3 cellular contexts compared by ENCODE assay signal in genomic region chr3:141603473-141604035, GRCh38.
A peak's percentile ranks its signal among the peaks of the same experiment; 100 is the strongest.
TF ChIP-seq lines count a peak whose summit lies in the region.

No MANE protein-coding gene starts in this region.

TF ChIP-seq in HEK293, 187 proteins besides CTCF, POLR2A, EP300 and RAD21:
- peak; percentile 49; the same call in 1 of the 2 replicates for TF ChIP-seq WT1 (tag by site-specific recombination; IDR thresholded peaks at IDR 0.05)
- TF ChIP-seq OSR2 (tag by site-specific recombination; IDR thresholded peaks at IDR 0.05), result no peak
TF ChIP-seq in HEK293: peak in this region for 1.

TF ChIP-seq in H1, 55 proteins besides CTCF, POLR2A, EP300 and RAD21:
- no peak for TF ChIP-seq SIN3A (conservative IDR thresholded peaks at IDR 0.05 in 1 of 2, IDR thresholded peaks at IDR 0.05 in 1 of 2; ENCODE audit: low read depth in 1 of 2, low read length in 2 of 2)
- TF ChIP-seq CBX5 (IDR thresholded peaks at IDR 0.05; ENCODE audit: low read depth, low read length), result no peak
- TF ChIP-seq CEBPB (IDR thresholded peaks at IDR 0.05; ENCODE audit: low read depth, low read length), result peak; percentile 95
- TF ChIP-seq, protein P1, sequence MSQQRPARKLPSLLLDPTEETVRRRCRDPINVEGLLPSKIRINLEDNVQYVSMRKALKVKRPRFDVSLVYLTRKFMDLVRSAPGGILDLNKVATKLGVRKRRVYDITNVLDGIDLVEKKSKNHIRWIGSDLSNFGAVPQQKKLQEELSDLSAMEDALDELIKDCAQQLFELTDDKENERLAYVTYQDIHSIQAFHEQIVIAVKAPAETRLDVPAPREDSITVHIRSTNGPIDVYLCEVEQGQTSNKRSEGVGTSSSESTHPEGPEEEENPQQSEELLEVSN (IDR thresholded peaks at IDR 0.05), result no peak

TF ChIP-seq in GM23338, 12 proteins besides CTCF, POLR2A, EP300 and RAD21:
- TF ChIP-seq ZNF331 (CRISPR knock-in tag; IDR thresholded peaks at IDR 0.05; ENCODE audit: low read depth) (no peak), STAT1 (IDR thresholded peaks at IDR 0.05; ENCODE audit: unreplicated experiment) (no peak), EZH2phosphoT487 (IDR thresholded peaks at IDR 0.05; ENCODE audit: unreplicated experiment) (no peak), ZNF114 (CRISPR knock-in tag; IDR thresholded peaks at IDR 0.05) (no peak), CREB1 (CRISPR knock-in tag; IDR thresholded peaks at IDR 0.05; ENCODE audit: low read depth) (no peak), POLR2AphosphoS5 (IDR thresholded peaks at IDR 0.05; ENCODE audit: low read depth) (no peak), JUNB (IDR thresholded peaks at IDR 0.05; ENCODE audit: unreplicated experiment) (no peak), EZH2 (IDR thresholded peaks at IDR 0.05; ENCODE audit: low read depth, unreplicated experiment) (no peak), NANOG (IDR thresholded peaks at IDR 0.05; ENCODE audit: borderline replicate concordance) (no peak), ETS1 (IDR thresholded peaks at IDR 0.05) (no peak)
- TF ChIP-seq, protein P2, sequence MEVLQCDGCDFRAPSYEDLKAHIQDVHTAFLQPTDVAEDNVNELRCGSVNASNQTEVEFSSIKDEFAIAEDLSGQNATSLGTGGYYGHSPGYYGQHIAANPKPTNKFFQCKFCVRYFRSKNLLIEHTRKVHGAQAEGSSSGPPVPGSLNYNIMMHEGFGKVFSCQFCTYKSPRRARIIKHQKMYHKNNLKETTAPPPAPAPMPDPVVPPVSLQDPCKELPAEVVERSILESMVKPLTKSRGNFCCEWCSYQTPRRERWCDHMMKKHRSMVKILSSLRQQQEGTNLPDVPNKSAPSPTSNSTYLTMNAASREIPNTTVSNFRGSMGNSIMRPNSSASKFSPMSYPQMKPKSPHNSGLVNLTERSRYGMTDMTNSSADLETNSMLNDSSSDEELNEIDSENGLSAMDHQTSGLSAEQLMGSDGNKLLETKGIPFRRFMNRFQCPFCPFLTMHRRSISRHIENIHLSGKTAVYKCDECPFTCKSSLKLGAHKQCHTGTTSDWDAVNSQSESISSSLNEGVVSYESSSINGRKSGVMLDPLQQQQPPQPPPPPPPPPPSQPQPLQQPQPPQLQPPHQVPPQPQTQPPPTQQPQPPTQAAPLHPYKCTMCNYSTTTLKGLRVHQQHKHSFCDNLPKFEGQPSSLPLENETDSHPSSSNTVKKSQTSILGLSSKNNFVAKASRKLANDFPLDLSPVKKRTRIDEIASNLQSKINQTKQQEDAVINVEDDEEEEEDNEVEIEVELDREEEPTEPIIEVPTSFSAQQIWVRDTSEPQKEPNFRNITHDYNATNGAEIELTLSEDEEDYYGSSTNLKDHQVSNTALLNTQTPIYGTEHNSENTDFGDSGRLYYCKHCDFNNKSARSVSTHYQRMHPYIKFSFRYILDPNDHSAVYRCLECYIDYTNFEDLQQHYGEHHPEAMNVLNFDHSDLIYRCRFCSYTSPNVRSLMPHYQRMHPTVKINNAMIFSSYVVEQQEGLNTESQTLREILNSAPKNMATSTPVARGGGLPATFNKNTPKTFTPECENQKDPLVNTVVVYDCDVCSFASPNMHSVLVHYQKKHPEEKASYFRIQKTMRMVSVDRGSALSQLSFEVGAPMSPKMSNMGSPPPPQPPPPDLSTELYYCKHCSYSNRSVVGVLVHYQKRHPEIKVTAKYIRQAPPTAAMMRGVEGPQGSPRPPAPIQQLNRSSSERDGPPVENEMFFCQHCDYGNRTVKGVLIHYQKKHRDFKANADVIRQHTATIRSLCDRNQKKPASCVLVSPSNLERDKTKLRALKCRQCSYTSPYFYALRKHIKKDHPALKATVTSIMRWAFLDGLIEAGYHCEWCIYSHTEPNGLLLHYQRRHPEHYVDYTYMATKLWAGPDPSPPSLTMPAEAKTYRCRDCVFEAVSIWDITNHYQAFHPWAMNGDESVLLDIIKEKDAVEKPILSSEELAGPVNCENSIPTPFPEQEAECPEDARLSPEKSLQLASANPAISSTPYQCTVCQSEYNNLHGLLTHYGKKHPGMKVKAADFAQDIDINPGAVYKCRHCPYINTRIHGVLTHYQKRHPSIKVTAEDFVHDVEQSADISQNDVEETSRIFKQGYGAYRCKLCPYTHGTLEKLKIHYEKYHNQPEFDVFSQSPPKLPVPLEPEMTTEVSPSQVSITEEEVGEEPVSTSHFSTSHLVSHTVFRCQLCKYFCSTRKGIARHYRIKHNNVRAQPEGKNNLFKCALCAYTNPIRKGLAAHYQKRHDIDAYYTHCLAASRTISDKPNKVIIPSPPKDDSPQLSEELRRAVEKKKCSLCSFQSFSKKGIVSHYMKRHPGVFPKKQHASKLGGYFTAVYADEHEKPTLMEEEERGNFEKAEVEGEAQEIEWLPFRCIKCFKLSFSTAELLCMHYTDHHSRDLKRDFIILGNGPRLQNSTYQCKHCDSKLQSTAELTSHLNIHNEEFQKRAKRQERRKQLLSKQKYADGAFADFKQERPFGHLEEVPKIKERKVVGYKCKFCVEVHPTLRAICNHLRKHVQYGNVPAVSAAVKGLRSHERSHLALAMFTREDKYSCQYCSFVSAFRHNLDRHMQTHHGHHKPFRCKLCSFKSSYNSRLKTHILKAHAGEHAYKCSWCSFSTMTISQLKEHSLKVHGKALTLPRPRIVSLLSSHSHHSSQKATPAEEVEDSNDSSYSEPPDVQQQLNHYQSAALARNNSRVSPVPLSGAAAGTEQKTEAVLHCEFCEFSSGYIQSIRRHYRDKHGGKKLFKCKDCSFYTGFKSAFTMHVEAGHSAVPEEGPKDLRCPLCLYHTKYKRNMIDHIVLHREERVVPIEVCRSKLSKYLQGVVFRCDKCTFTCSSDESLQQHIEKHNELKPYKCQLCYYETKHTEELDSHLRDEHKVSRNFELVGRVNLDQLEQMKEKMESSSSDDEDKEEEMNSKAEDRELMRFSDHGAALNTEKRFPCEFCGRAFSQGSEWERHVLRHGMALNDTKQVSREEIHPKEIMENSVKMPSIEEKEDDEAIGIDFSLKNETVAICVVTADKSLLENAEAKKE (CRISPR knock-in tag; IDR thresholded peaks at IDR 0.05), result no peak
- TF ChIP-seq, protein P3, sequence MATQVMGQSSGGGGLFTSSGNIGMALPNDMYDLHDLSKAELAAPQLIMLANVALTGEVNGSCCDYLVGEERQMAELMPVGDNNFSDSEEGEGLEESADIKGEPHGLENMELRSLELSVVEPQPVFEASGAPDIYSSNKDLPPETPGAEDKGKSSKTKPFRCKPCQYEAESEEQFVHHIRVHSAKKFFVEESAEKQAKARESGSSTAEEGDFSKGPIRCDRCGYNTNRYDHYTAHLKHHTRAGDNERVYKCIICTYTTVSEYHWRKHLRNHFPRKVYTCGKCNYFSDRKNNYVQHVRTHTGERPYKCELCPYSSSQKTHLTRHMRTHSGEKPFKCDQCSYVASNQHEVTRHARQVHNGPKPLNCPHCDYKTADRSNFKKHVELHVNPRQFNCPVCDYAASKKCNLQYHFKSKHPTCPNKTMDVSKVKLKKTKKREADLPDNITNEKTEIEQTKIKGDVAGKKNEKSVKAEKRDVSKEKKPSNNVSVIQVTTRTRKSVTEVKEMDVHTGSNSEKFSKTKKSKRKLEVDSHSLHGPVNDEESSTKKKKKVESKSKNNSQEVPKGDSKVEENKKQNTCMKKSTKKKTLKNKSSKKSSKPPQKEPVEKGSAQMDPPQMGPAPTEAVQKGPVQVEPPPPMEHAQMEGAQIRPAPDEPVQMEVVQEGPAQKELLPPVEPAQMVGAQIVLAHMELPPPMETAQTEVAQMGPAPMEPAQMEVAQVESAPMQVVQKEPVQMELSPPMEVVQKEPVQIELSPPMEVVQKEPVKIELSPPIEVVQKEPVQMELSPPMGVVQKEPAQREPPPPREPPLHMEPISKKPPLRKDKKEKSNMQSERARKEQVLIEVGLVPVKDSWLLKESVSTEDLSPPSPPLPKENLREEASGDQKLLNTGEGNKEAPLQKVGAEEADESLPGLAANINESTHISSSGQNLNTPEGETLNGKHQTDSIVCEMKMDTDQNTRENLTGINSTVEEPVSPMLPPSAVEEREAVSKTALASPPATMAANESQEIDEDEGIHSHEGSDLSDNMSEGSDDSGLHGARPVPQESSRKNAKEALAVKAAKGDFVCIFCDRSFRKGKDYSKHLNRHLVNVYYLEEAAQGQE (IDR thresholded peaks at IDR 0.05; ENCODE audit: unreplicated experiment), result no peak
